Comparison of ENCODE assay signal across 8 cellular contexts in genomic region chr12:131894313-131894860, GRCh38. TPM values are rescaled to one million over a fixed set of nuclear protein-coding genes. Genes with fewer than 3 reads are reported as not detected.
A peak's percentile ranks its signal among the peaks of the same experiment; 100 is the strongest.
DNase-seq lines count a peak whose midpoint lies in the region; ATAC-seq and TF ChIP-seq lines count a peak whose summit lies in the region.

Gene ULK1, plus strand, starts transcription at chr12:131894622. Its CDS starts 380 bp downstream, at chr12:131895002.

- WGBS in liver, result under 1% methylated on average over 64 of the region's 64 CpGs

- peak; percentile 86 for ATAC-seq in GM19397 (IDR thresholded peaks at IDR 0.05; ENCODE audit: unreplicated experiment)
- peak; percentile 36 for ATAC-seq in HG03558 (IDR thresholded peaks at IDR 0.05; ENCODE audit: extremely low read depth, unreplicated experiment)

- H3K4me3 Mint-ChIP-seq in dendritic cell treated with granulocyte-macrophage colony-stimulating factor and Interleukin-4, amounts not matched to agents 40 ng/mL and 50 ng/mL, for 4 days, result peak within 1 kb of the TSS; percentile 83

- no peak for TF ChIP-seq CTCF in liver (IDR thresholded peaks at IDR 0.05; ENCODE audit: low read depth, low read length, missing input control)

- no peak for TF ChIP-seq RAD21 in liver (IDR thresholded peaks at IDR 0.05)

- peak within 1 kb of the TSS; percentile 87 for H3K27ac Mint-ChIP-seq in dendritic cell treated with granulocyte-macrophage colony-stimulating factor and Interleukin-4, amounts not matched to agents 40 ng/mL and 50 ng/mL, for 4 days

- H3K36me3 ChIP-seq in liver (ENCODE audit: control insufficient read depth in 4 of 4, insufficient read depth in 3 of 4, low read depth in 1 of 4, low read length in 3 of 4), result peaks cover 0 to 3% (median 0%) of the 10 kb centered on the region in 4 donors

- H3K9me3 Mint-ChIP-seq in dendritic cell treated with granulocyte-macrophage colony-stimulating factor and Interleukin-4, amounts not matched to agents 40 ng/mL and 50 ng/mL, for 4 days, result no peaks in the 10 kb centered on the region

- DNase-seq in CD1c-positive myeloid dendritic cell (ENCODE audit: extremely low spot score), result peak; percentile 96
- DNase-seq in NCI-H748 (lab: John Stamatoyannopoulos, UW; ENCODE audit: unreplicated experiment), result peak; percentile 95
- DNase-seq in activated CD4-positive, alpha-beta T cell treated with anti-CD3 and anti-CD28 coated beads, Interleukin-2, amount 50 U/mL, for 24 hours (ENCODE audit: low read depth in 1 of 2, low spot score in 1 of 2), result peak; percentile 85 to 90
- DNase-seq in stimulated activated CD4-positive, alpha-beta T cell treated with anti-CD3 and anti-CD28 coated beads, Interleukin-4, amount 100 ng/mL, for 1 hour, result peak; percentile 94

- peak within 1 kb of the TSS; percentile 95 to 98 for H3K27ac ChIP-seq in liver (ENCODE audit: low read depth in 1 of 2, low read length in 2 of 2)

- H3K36me3 Mint-ChIP-seq in dendritic cell treated with granulocyte-macrophage colony-stimulating factor and Interleukin-4, amounts not matched to agents 40 ng/mL and 50 ng/mL, for 4 days (ENCODE audit: low read depth), result peaks cover 33% of the 10 kb centered on the region

- peak within 1 kb of the TSS; percentile 86 to 100 for H3K9ac ChIP-seq in liver (ENCODE audit: low read depth in 1 of 2, low read length in 2 of 2)

- H3K27me3 Mint-ChIP-seq in dendritic cell treated with granulocyte-macrophage colony-stimulating factor and Interleukin-4, amounts not matched to agents 40 ng/mL and 50 ng/mL, for 4 days, result peaks cover 6% of the 10 kb centered on the region

- peaks cover 27% of the 10 kb centered on the region for H3K4me1 Mint-ChIP-seq in dendritic cell treated with granulocyte-macrophage colony-stimulating factor and Interleukin-4, amounts not matched to agents 40 ng/mL and 50 ng/mL, for 4 days (ENCODE audit: low read depth)

- H3K4me3 ChIP-seq in liver (ENCODE audit: low read depth in 1 of 3, low read length in 3 of 3), result peak within 1 kb of the TSS; percentile 86 to 94 (median 87)

- no peaks in the 10 kb centered on the region for H3K9me3 ChIP-seq in liver (ENCODE audit: control insufficient read depth in 4 of 4, low read length in 3 of 4)

- no peaks in the 10 kb centered on the region for H3K27me3 ChIP-seq in liver (ENCODE audit: control insufficient read depth in 4 of 4, insufficient read depth in 4 of 4, low read length in 3 of 4)

- H3K4me1 ChIP-seq in liver (ENCODE audit: control insufficient read depth in 4 of 4, insufficient read depth in 4 of 4, low read length in 3 of 4), result peaks cover 3 to 21% (median 13%) of the 10 kb centered on the region in 4 donors

- intact Hi-C loops in dendritic cell treated with granulocyte-macrophage colony-stimulating factor and Interleukin-4, amounts not matched to agents 40 ng/mL and 50 ng/mL, for 4 days (cut with micrococcal nuclease), result loop anchor here (2.0 to 10.0 kb wide), 3 partner anchors 16 to 60 kb away; partner anchors contain the start of gene PUS1

TF ChIP-seq in liver, 16 proteins besides CTCF, POLR2A, EP300 and RAD21:
- TF ChIP-seq TAF1 (conservative IDR thresholded peaks at IDR 0.05) (peak; percentile 47), GABPA (IDR thresholded peaks at IDR 0.05 in 1 of 2, conservative IDR thresholded peaks at IDR 0.05 in 1 of 2) (no peak), YY1 (IDR thresholded peaks at IDR 0.05) (no peak), JUND (IDR thresholded peaks at IDR 0.05) (no peak), HNF4G (IDR thresholded peaks at IDR 0.05) (no peak), SP1 (IDR thresholded peaks at IDR 0.05) (peak; percentile 48), HNF4A (conservative IDR thresholded peaks at IDR 0.05) (no peak), FOXA2 (IDR thresholded peaks at IDR 0.05) (no peak), EGR1 (IDR thresholded peaks at IDR 0.05; ENCODE audit: low read depth in 2 of 2) (no peak), FOXA1 (IDR thresholded peaks at IDR 0.05) (no peak), MAX (IDR thresholded peaks at IDR 0.05) (no peak), NR2F2 (IDR thresholded peaks at IDR 0.05) (no peak), REST (IDR thresholded peaks at IDR 0.05) (peak; percentile 44)

RNA-seq across cellular contexts. Expression of gene ULK1, which starts in this region (rescaled TPM):
- 10 to 100 TPM; 14.1 to 41.7 TPM for total RNA-seq in liver
- polyA plus RNA-seq in liver, result 10 to 100 TPM; 12.5 to 16.1 TPM

Comparison
In these comparisons a context has a peak if more than half of its experiments do, and no peak if none do; other contexts are left out.
1. Peak in every context shown above with its lines: DNase-seq, ATAC-seq, H3K4me3 ChIP-seq and H3K27ac ChIP-seq.